In genomic region chr11:118341749-118342489, GRCh38 we compare ENCODE assay signal across 18 cellular contexts. TPM values are rescaled to one million over a fixed set of nuclear protein-coding genes. Genes with fewer than 3 reads are reported as not detected.
A peak's percentile ranks its signal among the peaks of the same experiment; 100 is the strongest.
DNase-seq lines count a peak whose midpoint lies in the region; ATAC-seq, FAIRE-seq and TF ChIP-seq lines count a peak whose summit lies in the region.
"Had no signal": no experiment of that assay in that cellular context is flagged by ENCODE, and none has a peak within 500 bp of the region (broad histone marks: within the 10 kb centered on the region; RNA-seq: fewer than 3 reads in every experiment).

No MANE protein-coding gene starts in this region.

- no peak for TF ChIP-seq CTCF in H1 (IDR thresholded peaks at IDR 0.05; ENCODE audit: control extremely low read depth in 1 of 3, insufficient read depth in 1 of 3, low read depth in 1 of 3, low read length in 3 of 3)
- no peak for TF ChIP-seq CTCF in spleen (IDR thresholded peaks at IDR 0.05 in 8 of 11, conservative IDR thresholded peaks at IDR 0.05 in 3 of 11)

- peaks cover 55% of the 10 kb centered on the region for H3K36me3 Mint-ChIP-seq in activated CD4-positive, alpha-beta T cell treated with anti-CD3 and anti-CD28 coated beads, Interleukin-2, amount 10 ng/mL, durations not matched to agents 24 days and 14 days (ENCODE audit: low read depth)
- H3K36me3 Mint-ChIP-seq in activated CD4-positive, alpha-beta memory T cell treated with anti-CD3 and anti-CD28 coated beads for 36 hours = peaks cover 50% of the 10 kb centered on the region

- no peak overlapping the region for H2AK5ac ChIP-seq in H1 (ENCODE audit: low read depth, low read length)

- WGBS in H1 (ENCODE audit: extremely low coverage in 1 of 2, insufficient coverage in 1 of 2, insufficient read length in 1 of 2, insufficient replicate concordance in 2 of 2, low coverage in 1 of 2, low lambda C conversion rate in 2 of 2, missing lambda C conversion rate in 1 of 2), 2 experiments = 96% methylated on average over 6 of the region's 6 CpGs; no CpG with 5 or more reads in 1 of the 2 experiments
- WGBS in spleen, 5 donors = 72 to 84% (median 78%) methylated on average over 6 of the region's 6 CpGs

- H3K27me3 ChIP-seq in H1 (replicated peaks in 1 of 4; ENCODE audit: control insufficient read depth in 3 of 4, extremely low read depth in 1 of 4, insufficient read depth in 3 of 4, low read length in 3 of 4) (no peaks in the 10 kb centered on the region; a peak in 1 of 7 replicates), spleen (replicated peaks in 1 of 7) (peaks cover 0 to 14% (median 0%) of the 10 kb centered on the region in 7 donors)

- H2BK15ac ChIP-seq in H1 (ENCODE audit: low read length) = no peak overlapping the region

- H3K23ac ChIP-seq in H1 (ENCODE audit: insufficient read length) = no peak overlapping the region

- no peak overlapping the region for H3K14ac ChIP-seq in H1 (ENCODE audit: insufficient read length)

- no peak for FAIRE-seq in H1 (lab: Jason Lieb, UNC)
- FAIRE-seq: A204.1, G401.6 had no signal

- H4K5ac ChIP-seq in H1 (ENCODE audit: insufficient read length, low read depth, low read length) = no peak overlapping the region

- no peaks in the 10 kb centered on the region; the same call in 1 of the 2 replicates for H3K79me1 ChIP-seq in H1 (ENCODE audit: low read depth, low read length)

- H4K20me1 ChIP-seq in H1 (replicated peaks in 1 of 2; ENCODE audit: control insufficient read depth in 1 of 2, insufficient read depth in 2 of 2, low read length in 2 of 2) = no peaks in the 10 kb centered on the region

- H3K9me3 ChIP-seq in H1 (ENCODE audit: insufficient read depth in 2 of 2, low read depth in 1 of 2, low read length in 1 of 2) (no peaks in the 10 kb centered on the region), spleen (no peaks in the 10 kb centered on the region)

- H3K4me3 ChIP-seq in H1 (ENCODE audit: extremely low read depth in 1 of 4, insufficient read depth in 2 of 4, low read depth in 3 of 4, low read length in 4 of 4) (no peak overlapping the region), spleen (peak overlapping the region; percentile 25 to 67 (median 38))

- no peak overlapping the region for H3K4me2 ChIP-seq in H1 (ENCODE audit: insufficient read depth in 1 of 2, low read depth in 2 of 2, low read length in 2 of 2)

- no peak for TF ChIP-seq RAD21 in H1 (IDR thresholded peaks at IDR 0.05 in 1 of 2, conservative IDR thresholded peaks at IDR 0.05 in 1 of 2; ENCODE audit: low read depth in 2 of 2, low read length in 2 of 2)

- no peaks in the 10 kb centered on the region; the same call in 1 of the 2 replicates for H3K23me2 ChIP-seq in H1 (ENCODE audit: low read depth, low read length)

- H4K8ac ChIP-seq in H1 (ENCODE audit: extremely low read depth, insufficient read depth, low read length) = peak overlapping the region; percentile 81; the same call in 1 of the 2 replicates

- H3K4me1 ChIP-seq in H1 (replicated peaks in 1 of 4; ENCODE audit: control insufficient read depth in 3 of 4, insufficient read depth in 4 of 4, low read length in 3 of 4) (no peaks in the 10 kb centered on the region), spleen (peaks cover 0 to 30% (median 9%) of the 10 kb centered on the region in 6 donors)

- no peak overlapping the region for H2BK12ac ChIP-seq in H1 (ENCODE audit: low read depth, low read length)

- H3K4ac ChIP-seq in H1 (replicated peaks; ENCODE audit: insufficient read length, low read depth, low read length) = no peak overlapping the region

- H3K79me2 ChIP-seq in H1 (ENCODE audit: control insufficient read depth in 1 of 2, insufficient read depth in 2 of 2, low read length in 2 of 2) = no peaks in the 10 kb centered on the region

- no peak overlapping the region for H2BK5ac ChIP-seq in H1 (ENCODE audit: low read depth, low read length)

- TF ChIP-seq EP300 in H1 (IDR thresholded peaks at IDR 0.05; ENCODE audit: borderline replicate concordance in 1 of 2, low read depth in 2 of 2, low read length in 2 of 2) = no peak

- no peak overlapping the region for H3K27ac ChIP-seq in H1 (ENCODE audit: low read depth, low read length)
- peak overlapping the region; percentile 30 to 89 (median 70) for H3K27ac ChIP-seq in spleen
- H3K27ac ChIP-seq: HL-60, RWPE1 had no signal

- H3K4me1 Mint-ChIP-seq in activated CD4-positive, alpha-beta T cell treated with anti-CD3 and anti-CD28 coated beads, Interleukin-2, amount 10 ng/mL, durations not matched to agents 24 days and 14 days = peaks cover 70% of the 10 kb centered on the region
- peaks cover 48% of the 10 kb centered on the region for H3K4me1 Mint-ChIP-seq in activated CD4-positive, alpha-beta memory T cell treated with anti-CD3 and anti-CD28 coated beads for 36 hours (ENCODE audit: low read depth)

- H3K9ac ChIP-seq in H1 (replicated peaks in 1 of 4; ENCODE audit: extremely low read depth in 1 of 4, low read depth in 3 of 4, low read length in 3 of 4) = no peak overlapping the region

- H3K36me3 ChIP-seq in H1 (ENCODE audit: control insufficient read depth in 2 of 4, insufficient read depth in 4 of 4, low read length in 3 of 4) (no peaks in the 10 kb centered on the region), spleen (no peaks in the 10 kb centered on the region)

- intact Hi-C loops in activated CD4-positive, alpha-beta T cell treated with anti-CD3 and anti-CD28 coated beads, Interleukin-2, amount 10 ng/mL, durations not matched to agents 24 days and 14 days (cut with micrococcal nuclease) = loop anchor here (1.0 to 10.0 kb wide), 7 partner anchors 36 to 527 kb away; partner anchors contain the start of gene KMT2A
- intact Hi-C loops in activated CD4-positive, alpha-beta memory T cell treated with anti-CD3 and anti-CD28 coated beads for 36 hours (cut with micrococcal nuclease) = loop anchor here (2.0 to 5.0 kb wide), 5 partner anchors 55 to 195 kb away; no protein-coding TSS in a partner anchor
- intact Hi-C loops in spleen (cut with DNase I; ENCODE audit: low total_unique reads) = no loop called here

- H2AFZ ChIP-seq in H1 (ENCODE audit: low read length) = no peak overlapping the region

- CTCF ChIA-PET in activated CD4-positive, alpha-beta memory T cell treated with anti-CD3 and anti-CD28 coated beads for 36 hours (lab: Charles Lee) = interaction anchor here (0.7 to 5.0 kb wide), 8 partner anchors 11 to 143 kb away, joined by 3 to 29 read pairs (median 4); partner anchors contain the start of gene CD3E
- CTCF ChIA-PET in H1 (lab: Charles Lee; ENCODE audit: partially characterized antibody) = interaction anchor here (0.7 to 4.9 kb wide), 4 partner anchors 11 to 77 kb away, joined by 3 to 24 read pairs (median 3); partner anchors contain the start of gene MPZL2

- H3K27ac Mint-ChIP-seq in activated CD4-positive, alpha-beta T cell treated with anti-CD3 and anti-CD28 coated beads, Interleukin-2, amount 10 ng/mL, durations not matched to agents 24 days and 14 days = peak overlapping the region; percentile 100
- H3K27ac Mint-ChIP-seq in activated CD4-positive, alpha-beta memory T cell treated with anti-CD3 and anti-CD28 coated beads for 36 hours = peak overlapping the region; percentile 98

- no peak for TF ChIP-seq POLR2A in H1 (IDR thresholded peaks at IDR 0.05; ENCODE audit: control extremely low read depth in 1 of 2, low read depth in 2 of 2, low read length in 2 of 2)
- no peak for TF ChIP-seq POLR2A in spleen (IDR thresholded peaks at IDR 0.05)

- H4K91ac ChIP-seq in H1 (replicated peaks; ENCODE audit: insufficient read length, low read length) = no peak overlapping the region

- peak; percentile 77 for DNase-seq in activated CD4-positive, alpha-beta T cell treated with anti-CD3 and anti-CD28 coated beads, Interleukin-2, amount 10 ng/mL, durations not matched to agents 24 days and 14 days
- DNase-seq in activated CD4-positive, alpha-beta T cell treated with anti-CD3 and anti-CD28 coated beads, Interleukin-2, amount 50 U/mL, for 1 hour = no peak
- DNase-seq in activated CD4-positive, alpha-beta memory T cell treated with anti-CD3 and anti-CD28 coated beads for 36 hours = peak; percentile 36
- DNase-seq in H1 (ENCODE audit: low read depth in 1 of 2, low spot score in 2 of 2) (no peak), spleen (no peak)
- DNase-seq: hippocampal formation, NCI-H2029 treated with DMSO at 0.1 percent for 48 hours, NCI-H526 had no signal

- no peak overlapping the region for H3K18ac ChIP-seq in H1 (ENCODE audit: extremely low read depth, low read length)

- no peak overlapping the region for H2BK120ac ChIP-seq in H1 (replicated peaks; ENCODE audit: low read depth, low read length)

- H3K9me3 Mint-ChIP-seq in activated CD4-positive, alpha-beta T cell treated with anti-CD3 and anti-CD28 coated beads, Interleukin-2, amount 10 ng/mL, durations not matched to agents 24 days and 14 days = peaks cover 2% of the 10 kb centered on the region
- H3K9me3 Mint-ChIP-seq in activated CD4-positive, alpha-beta memory T cell treated with anti-CD3 and anti-CD28 coated beads for 36 hours = no peaks in the 10 kb centered on the region

- 0 out of 2 replicates have a peak overlapping the region, but pooled peaks have one; percentile 32 for H2BK20ac ChIP-seq in H1 (ENCODE audit: low read length)

- no peak overlapping the region for H3K56ac ChIP-seq in H1 (replicated peaks; ENCODE audit: insufficient read length, low read depth, low read length)

- H3K27me3 Mint-ChIP-seq in activated CD4-positive, alpha-beta T cell treated with anti-CD3 and anti-CD28 coated beads, Interleukin-2, amount 10 ng/mL, durations not matched to agents 24 days and 14 days = no peaks in the 10 kb centered on the region
- H3K27me3 Mint-ChIP-seq in activated CD4-positive, alpha-beta memory T cell treated with anti-CD3 and anti-CD28 coated beads for 36 hours = no peaks in the 10 kb centered on the region

- peak overlapping the region; percentile 90 for H3K4me3 Mint-ChIP-seq in activated CD4-positive, alpha-beta T cell treated with anti-CD3 and anti-CD28 coated beads, Interleukin-2, amount 10 ng/mL, durations not matched to agents 24 days and 14 days
- peak overlapping the region; percentile 82 for H3K4me3 Mint-ChIP-seq in activated CD4-positive, alpha-beta memory T cell treated with anti-CD3 and anti-CD28 coated beads for 36 hours

- ATAC-seq in HG03565 (IDR thresholded peaks at IDR 0.05; ENCODE audit: unreplicated experiment) (no peak), GM18907 (IDR thresholded peaks at IDR 0.05; ENCODE audit: unreplicated experiment) (no peak), GM18867 (IDR thresholded peaks at IDR 0.05; ENCODE audit: unreplicated experiment) (no peak)

- POLR2A ChIA-PET in activated CD4-positive, alpha-beta memory T cell treated with anti-CD3 and anti-CD28 coated beads for 36 hours (lab: Charles Lee) = interaction anchor here (0.6 to 1.5 kb wide), 11 partner anchors 9 to 230 kb away, joined by 3 to 11 read pairs (median 4); partner anchors contain the start of genes ARCN1, JAML and MPZL3
- POLR2A ChIA-PET in H1 (lab: Charles Lee; ENCODE audit: partially characterized antibody) = no interaction called here

RNA-seq across cellular contexts. Expression of gene CD3D, which starts 0.6 kb away (rescaled TPM):
- 381 and 400 TPM in 2 replicates for total RNA-seq in activated CD4-positive, alpha-beta T cell treated with anti-CD3 and anti-CD28 coated beads, Interleukin-2, amount 10 ng/mL, durations not matched to agents 24 days and 14 days
- 100 to 1,000 TPM; 321 to 346 TPM for total RNA-seq in activated CD4-positive, alpha-beta memory T cell treated with anti-CD3 and anti-CD28 coated beads for 36 hours
- total RNA-seq in H1 (2021; fragmentation: NEBNext Ultra II Directional; extraction: Animal tissue kit (Norgen Biotek cat#: 25700)) = not detected in 2 replicates
- polyA plus RNA-seq in H1 (2011; rRNA removed) = not detected in 2 replicates
- not detected for polyA plus RNA-seq in H1 (2011; cell fraction: cytosol; rRNA removed)
- not detected for polyA plus RNA-seq in H1 (2011; cell fraction: nucleus; rRNA removed)
- polyA plus RNA-seq in H1 (2012, experiment 1 of 2) = not detected in 4 replicates
- not detected for polyA plus RNA-seq in H1 (2012, experiment 2 of 2)
- not detected for polyA plus RNA-seq in H1 (2013, experiment 1 of 2)
- polyA plus RNA-seq in H1 (2013, experiment 2 of 2) = 0.13 TPM
- not detected in 2 replicates for polyA minus RNA-seq in H1 (2011; rRNA and poly(A)+ RNA removed)
- not detected for polyA minus RNA-seq in H1 (2011; cell fraction: cytosol; rRNA and poly(A)+ RNA removed)
- polyA minus RNA-seq in H1 (2011; cell fraction: nucleus; rRNA and poly(A)+ RNA removed) = not detected
- 10 to 100 TPM; 27.3 to 70.0 (median 43.0) TPM for total RNA-seq in spleen
- 10 to 100 TPM; 28.6 to 70.7 (median 31.7) TPM for polyA plus RNA-seq in spleen
- total RNA-seq: chondrocyte, M059J, renal cortical epithelial cell had no signal

RNA-seq across cellular contexts. Expression of gene CD3G, which starts 2.2 kb away (rescaled TPM):
- total RNA-seq in activated CD4-positive, alpha-beta T cell treated with anti-CD3 and anti-CD28 coated beads, Interleukin-2, amount 10 ng/mL, durations not matched to agents 24 days and 14 days = 143 and 145 TPM in 2 replicates
- 100 to 1,000 TPM; 137 to 138 TPM for total RNA-seq in activated CD4-positive, alpha-beta memory T cell treated with anti-CD3 and anti-CD28 coated beads for 36 hours
- total RNA-seq in H1 (2021; fragmentation: NEBNext Ultra II Directional; extraction: Animal tissue kit (Norgen Biotek cat#: 25700)) = not detected in 2 replicates
- polyA plus RNA-seq in H1 (2011; rRNA removed) = 0.02 TPM in 1 of 2 replicates, not detected in the other
- polyA plus RNA-seq in H1 (2011; cell fraction: cytosol; rRNA removed) = not detected
- polyA plus RNA-seq in H1 (2011; cell fraction: nucleus; rRNA removed) = not detected
- polyA plus RNA-seq in H1 (2012, experiment 1 of 2) = not detected in 4 replicates
- polyA plus RNA-seq in H1 (2012, experiment 2 of 2) = not detected
- polyA plus RNA-seq in H1 (2013, experiment 1 of 2) = not detected
- polyA plus RNA-seq in H1 (2013, experiment 2 of 2) = 0.02 TPM
- not detected in 2 replicates for polyA minus RNA-seq in H1 (2011; rRNA and poly(A)+ RNA removed)
- not detected for polyA minus RNA-seq in H1 (2011; cell fraction: cytosol; rRNA and poly(A)+ RNA removed)
- polyA minus RNA-seq in H1 (2011; cell fraction: nucleus; rRNA and poly(A)+ RNA removed) = not detected
- 10 to 100 TPM; 15.7 to 30.5 (median 20.2) TPM for total RNA-seq in spleen
- 1 to 10 TPM; 1.4 to 3.9 (median 3.5) TPM for polyA plus RNA-seq in spleen
- total RNA-seq: chondrocyte, M059J, renal cortical epithelial cell had no signal

RNA-seq across cellular contexts. Expression of gene UBE4A, which starts 17.5 kb away (rescaled TPM):
- 46.3 and 47.9 TPM in 2 replicates for total RNA-seq in activated CD4-positive, alpha-beta T cell treated with anti-CD3 and anti-CD28 coated beads, Interleukin-2, amount 10 ng/mL, durations not matched to agents 24 days and 14 days
- 10 to 100 TPM; 39.1 to 40.4 TPM for total RNA-seq in activated CD4-positive, alpha-beta memory T cell treated with anti-CD3 and anti-CD28 coated beads for 36 hours
- total RNA-seq in H1 (2021; fragmentation: NEBNext Ultra II Directional; extraction: Animal tissue kit (Norgen Biotek cat#: 25700)) = 33.5 and 34.5 TPM in 2 replicates
- polyA plus RNA-seq in H1 (2011; rRNA removed) (7.9 and 11.3 TPM in 2 replicates), spleen (10 to 100 TPM; 13.0 to 17.8 (median 13.6) TPM)
- 10.3 TPM for polyA plus RNA-seq in H1 (2011; cell fraction: cytosol; rRNA removed)
- 10.7 TPM for polyA plus RNA-seq in H1 (2011; cell fraction: nucleus; rRNA removed)
- 11.3 to 19.5 TPM (median 14.7 TPM) in 4 replicates for polyA plus RNA-seq in H1 (2012, experiment 1 of 2)
- polyA plus RNA-seq in H1 (2012, experiment 2 of 2) = 0.96 TPM
- polyA plus RNA-seq in H1 (2013, experiment 1 of 2) = 35.1 TPM
- polyA plus RNA-seq in H1 (2013, experiment 2 of 2) = 38.6 TPM
- 27.5 and 40.2 TPM in 2 replicates for polyA minus RNA-seq in H1 (2011; rRNA and poly(A)+ RNA removed)
- polyA minus RNA-seq in H1 (2011; cell fraction: cytosol; rRNA and poly(A)+ RNA removed) = 21.4 TPM
- 16.7 TPM for polyA minus RNA-seq in H1 (2011; cell fraction: nucleus; rRNA and poly(A)+ RNA removed)
- 10 to 100 TPM; 31.8 to 55.6 (median 42.8) TPM for total RNA-seq in spleen

RNA-seq across cellular contexts. Expression of gene CD3E, which starts 37.4 kb away (rescaled TPM):
- total RNA-seq in activated CD4-positive, alpha-beta T cell treated with anti-CD3 and anti-CD28 coated beads, Interleukin-2, amount 10 ng/mL, durations not matched to agents 24 days and 14 days = 571 TPM in 2 replicates
- total RNA-seq in activated CD4-positive, alpha-beta memory T cell treated with anti-CD3 and anti-CD28 coated beads for 36 hours = 100 to 1,000 TPM; 476 to 488 TPM
- total RNA-seq in H1 (2021; fragmentation: NEBNext Ultra II Directional; extraction: Animal tissue kit (Norgen Biotek cat#: 25700)) = not detected in 2 replicates
- polyA plus RNA-seq in H1 (2011; rRNA removed) = 0.05 TPM in 1 of 2 replicates, not detected in the other
- polyA plus RNA-seq in H1 (2011; cell fraction: cytosol; rRNA removed) = not detected
- polyA plus RNA-seq in H1 (2011; cell fraction: nucleus; rRNA removed) = 0.10 TPM
- not detected in 4 replicates for polyA plus RNA-seq in H1 (2012, experiment 1 of 2)
- polyA plus RNA-seq in H1 (2012, experiment 2 of 2) = not detected
- not detected for polyA plus RNA-seq in H1 (2013, experiment 1 of 2)
- 0.13 TPM for polyA plus RNA-seq in H1 (2013, experiment 2 of 2)
- not detected in 2 replicates for polyA minus RNA-seq in H1 (2011; rRNA and poly(A)+ RNA removed)
- polyA minus RNA-seq in H1 (2011; cell fraction: cytosol; rRNA and poly(A)+ RNA removed) = not detected
- not detected for polyA minus RNA-seq in H1 (2011; cell fraction: nucleus; rRNA and poly(A)+ RNA removed)
- total RNA-seq in spleen = 10 to 100 TPM; 49.1 to 89.2 (median 60.0) TPM
- 10 to 100 TPM; 20.5 to 51.4 (median 32.9) TPM for polyA plus RNA-seq in spleen
- total RNA-seq: chondrocyte, M059J, renal cortical epithelial cell had no signal

RNA-seq across cellular contexts. Expression of gene ATP5MG, which starts 59.5 kb away (rescaled TPM):
- 220 and 228 TPM in 2 replicates for total RNA-seq in activated CD4-positive, alpha-beta T cell treated with anti-CD3 and anti-CD28 coated beads, Interleukin-2, amount 10 ng/mL, durations not matched to agents 24 days and 14 days
- 100 to 1,000 TPM; 298 to 306 TPM for total RNA-seq in activated CD4-positive, alpha-beta memory T cell treated with anti-CD3 and anti-CD28 coated beads for 36 hours
- total RNA-seq in H1 (2021; fragmentation: NEBNext Ultra II Directional; extraction: Animal tissue kit (Norgen Biotek cat#: 25700)) = 237 and 251 TPM in 2 replicates
- polyA plus RNA-seq in H1 (2011; rRNA removed) (322 and 464 TPM in 2 replicates), spleen (100 to 1,000 TPM; 178 to 258 (median 232) TPM)
- polyA plus RNA-seq in H1 (2011; cell fraction: cytosol; rRNA removed) = 411 TPM
- polyA plus RNA-seq in H1 (2011; cell fraction: nucleus; rRNA removed) = 120 TPM
- 307 to 411 TPM (median 350 TPM) in 4 replicates for polyA plus RNA-seq in H1 (2012, experiment 1 of 2)
- 16,127 TPM for polyA plus RNA-seq in H1 (2012, experiment 2 of 2)
- polyA plus RNA-seq in H1 (2013, experiment 1 of 2) = 782 TPM
- polyA plus RNA-seq in H1 (2013, experiment 2 of 2) = 843 TPM
- 46.8 and 52.8 TPM in 2 replicates for polyA minus RNA-seq in H1 (2011; rRNA and poly(A)+ RNA removed)
- polyA minus RNA-seq in H1 (2011; cell fraction: cytosol; rRNA and poly(A)+ RNA removed) = 77.8 TPM
- polyA minus RNA-seq in H1 (2011; cell fraction: nucleus; rRNA and poly(A)+ RNA removed) = 27.1 TPM
- total RNA-seq in spleen = 100 to 1,000 TPM in 4 of 7 donors, 10 to 100 TPM in 3; 34.5 to 154 (median 135) TPM

Comparison
In these comparisons a context has a peak if more than half of its experiments do, and no peak if none do; other contexts are left out.
1. DNase-seq: peak in activated CD4-positive, alpha-beta T cell treated with anti-CD3 and anti-CD28 coated beads, Interleukin-2, amount 10 ng/mL, durations not matched to agents 24 days and 14 days (single experiment) and activated CD4-positive, alpha-beta memory T cell treated with anti-CD3 and anti-CD28 coated beads for 36 hours (single experiment); none in activated CD4-positive, alpha-beta T cell treated with anti-CD3 and anti-CD28 coated beads, Interleukin-2, amount 50 U/mL, for 1 hour (single experiment), H1 (0 of 2) and spleen (single experiment).
2. H3K4me3 ChIP-seq: peak in spleen (8 of 8); none in H1 (0 of 4).
3. RNA of gene CD3D, which starts 0.6 kb away (total RNA-seq): 381 to 400 TPM in activated CD4-positive, alpha-beta T cell treated with anti-CD3 and anti-CD28 coated beads, Interleukin-2, amount 10 ng/mL, durations not matched to agents 24 days and 14 days, 321 to 346 TPM in activated CD4-positive, alpha-beta memory T cell treated with anti-CD3 and anti-CD28 coated beads for 36 hours and 27.3 to 70.0 TPM in spleen; not detected in H1; every median in the first group is over 10 times any median in the second.
4. RNA of gene CD3G, which starts 2.2 kb away (total RNA-seq): 143 to 145 TPM in activated CD4-positive, alpha-beta T cell treated with anti-CD3 and anti-CD28 coated beads, Interleukin-2, amount 10 ng/mL, durations not matched to agents 24 days and 14 days, 137 to 138 TPM in activated CD4-positive, alpha-beta memory T cell treated with anti-CD3 and anti-CD28 coated beads for 36 hours and 15.7 to 30.5 TPM in spleen; not detected in H1; every median in the first group is over 10 times any median in the second.